In the genomic region with DNA sequence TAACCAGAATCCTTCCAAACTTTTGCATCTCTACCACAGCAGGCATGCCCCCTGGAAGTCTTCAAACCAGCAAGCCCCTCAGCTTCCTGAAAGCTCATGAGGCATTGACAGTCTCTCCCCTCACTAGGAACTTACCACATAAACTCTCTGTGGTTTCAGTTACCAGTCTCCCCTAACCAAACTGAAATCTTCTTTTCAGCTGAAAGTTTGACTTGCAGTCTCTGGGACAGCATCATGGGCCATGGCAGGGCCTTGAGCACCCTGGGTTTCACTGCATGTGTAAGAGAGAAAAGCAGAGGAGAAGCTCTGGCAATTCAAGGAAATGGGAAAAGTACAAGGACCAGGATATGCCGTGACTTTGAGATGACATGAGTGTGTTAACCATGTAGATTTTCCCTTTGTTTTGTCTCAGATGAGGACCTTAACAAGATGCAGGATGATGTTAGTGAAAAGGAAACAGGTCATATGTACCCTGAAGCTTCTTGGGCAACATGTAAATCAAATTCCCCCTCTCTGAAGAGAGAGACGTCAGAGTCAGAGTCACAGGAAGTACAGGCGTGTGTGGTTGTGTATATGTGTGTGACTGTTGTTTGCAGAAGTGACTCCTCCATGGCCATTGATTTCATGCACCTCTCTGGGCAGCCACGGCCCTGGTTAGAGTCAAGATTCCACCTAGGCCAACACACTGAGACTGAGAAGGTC, we compare ENCODE assay signal across 10 cellular contexts.
DNase-seq lines count a peak whose midpoint lies in the region; ATAC-seq and TF ChIP-seq lines count a peak whose summit lies in the region.
"Had no signal": no experiment of that assay in that cellular context is flagged by ENCODE, and none has a peak within 500 bp of the region (broad histone marks: within the 10 kb centered on the region; RNA-seq: fewer than 3 reads in every experiment).

No MANE protein-coding gene starts in this region.

- no peak overlapping the region for H3K27ac Mint-ChIP-seq in neural progenitor cell
- H3K27ac Mint-ChIP-seq: CD4-positive, CD25-positive, alpha-beta regulatory T cell had no signal

- H3K4me2 ChIP-seq in BLaER1 (peak overlapping the region; percentile 38), neural progenitor cell (no peak overlapping the region)

- H3K9me3 ChIP-seq in BLaER1 (no peaks in the 10 kb centered on the region), neural progenitor cell (ENCODE audit: low read depth) (no peaks in the 10 kb centered on the region)

- peak; percentile 80 for ATAC-seq in GM19043 (IDR thresholded peaks at IDR 0.05; ENCODE audit: low read depth, unreplicated experiment)
- peak; percentile 74 for ATAC-seq in HG02981 (IDR thresholded peaks at IDR 0.05; ENCODE audit: unreplicated experiment)
- ATAC-seq: K562 had no signal

- H3K4me3 Mint-ChIP-seq in neural progenitor cell = no peak overlapping the region
- H3K4me3 Mint-ChIP-seq: CD4-positive, CD25-positive, alpha-beta regulatory T cell had no signal

- H3K4me1 Mint-ChIP-seq in neural progenitor cell = no peaks in the 10 kb centered on the region

- no peaks in the 10 kb centered on the region for H3K27me3 Mint-ChIP-seq in neural progenitor cell (ENCODE audit: insufficient read depth, low read depth)

- H3K4me3 ChIP-seq in BLaER1 (no peak overlapping the region), neural progenitor cell (no peak overlapping the region)
- H3K4me3 ChIP-seq: K562 had no signal

- TF ChIP-seq CTCF in RWPE1 (conservative IDR thresholded peaks at IDR 0.05; ENCODE audit: low read depth) (no peak), neural progenitor cell (IDR thresholded peaks at IDR 0.05) (no peak)

- H3K9me3 Mint-ChIP-seq in neural progenitor cell = no peaks in the 10 kb centered on the region

- H4K20me1 ChIP-seq in BLaER1 = no peaks in the 10 kb centered on the region
- no peaks in the 10 kb centered on the region for H4K20me1 ChIP-seq in neural progenitor cell (ENCODE audit: low read depth)

- H3K79me2 ChIP-seq in neural progenitor cell (ENCODE audit: low read depth) = no peaks in the 10 kb centered on the region

- H3K27me3 ChIP-seq in BLaER1 (no peaks in the 10 kb centered on the region), neural progenitor cell (no peaks in the 10 kb centered on the region)

- DNase-seq in RWPE1 (ENCODE audit: low spot score) (no peak), medulla oblongata (ENCODE audit: extremely low spot score) (no peak), NCI-H146 treated with DMSO at 0.1 percent for 48 hours (lab: John Stamatoyannopoulos, UW; ENCODE audit: unreplicated experiment) (no peak), nucleus accumbens (lab: John Stamatoyannopoulos, UW) (no peak), neural progenitor cell (ENCODE audit: low spot score) (no peak)
- DNase-seq: CD4-positive, CD25-positive, alpha-beta regulatory T cell had no signal

- H2AFZ ChIP-seq in neural progenitor cell (replicated peaks) = no peak overlapping the region

- H3K36me3 ChIP-seq in BLaER1 = no peaks in the 10 kb centered on the region
- no peaks in the 10 kb centered on the region for H3K36me3 ChIP-seq in neural progenitor cell

- CTCF ChIA-PET in RWPE1 (lab: Yijun Ruan, JAX) = interaction anchor here (0.5 kb wide), 1 partner anchor 10 kb away, joined by 3 read pairs; no protein-coding TSS in a partner anchor

- no peaks in the 10 kb centered on the region for H3K36me3 Mint-ChIP-seq in neural progenitor cell
- H3K36me3 Mint-ChIP-seq: CD4-positive, CD25-positive, alpha-beta regulatory T cell had no signal

- H3F3A ChIP-seq in neural progenitor cell (ENCODE audit: low read depth) = no peaks in the 10 kb centered on the region

- no peak overlapping the region for H3K9ac ChIP-seq in BLaER1
- no peak overlapping the region for H3K9ac ChIP-seq in neural progenitor cell

- peaks cover 22% of the 10 kb centered on the region for H3K4me1 ChIP-seq in BLaER1
- H3K4me1 ChIP-seq in neural progenitor cell = no peaks in the 10 kb centered on the region

- POLR2A ChIA-PET in RWPE1 (lab: Yijun Ruan, JAX; ENCODE audit: low non-redundant PET) = no interaction called here

- H3K27ac ChIP-seq in BLaER1 (0 out of 2 replicates have a peak overlapping the region, but pooled peaks have one; percentile 3), RWPE1 (peak overlapping the region; percentile 74), neural progenitor cell (no peak overlapping the region)
